Comparison of ENCODE assay signal across 25 cellular contexts in genomic region chr4:148288448-148288847, GRCh38.
DNase-seq lines count a peak whose midpoint lies in the region; ATAC-seq and TF ChIP-seq lines count a peak whose summit lies in the region.
"Had no signal": no experiment of that assay in that cellular context is flagged by ENCODE, and none has a peak within 500 bp of the region (broad histone marks: within the 10 kb centered on the region; RNA-seq: fewer than 3 reads in every experiment).

No MANE protein-coding gene starts in this region.

- DNase-seq in activated naive CD8-positive, alpha-beta T cell treated with anti-CD3 and anti-CD28 coated beads, Interleukin-2, amount 50 U/mL, for 24 hours = no peak
- no peak for DNase-seq in activated naive CD8-positive, alpha-beta T cell treated with anti-CD3 and anti-CD28 coated beads for 36 hours
- DNase-seq in astrocyte of the hippocampus (ENCODE audit: low read depth, low spot score) (peak; percentile 9), left ventricle myocardium superior (peak; percentile 86), thyroid gland (peak; percentile 60 to 68), NCI-H2227 (lab: John Stamatoyannopoulos, UW; ENCODE audit: unreplicated experiment) (no peak), chondrocyte (ENCODE audit: low spot score) (no peak)
- DNase-seq: activated CD4-positive, alpha-beta T cell treated with anti-CD3 and anti-CD28 coated beads, Interleukin-2, amount 10 ng/mL, durations not matched to agents 7 days and 5 days; activated naive CD4-positive, alpha-beta T cell treated with Interleukin-2 at 50 U/mL for 16 hours; amniotic stem cell; DMS79; GF-D8; H9; hippocampal formation; naive thymus-derived CD8-positive, alpha-beta T cell; NCI-H1105; NCI-H2081; occipital lobe; SHP77 treated with DMSO at 0.1 percent for 48 hours; stimulated activated CD4-positive, alpha-beta T cell treated with anti-CD3 and anti-CD28 coated beads, Interleukin-1b, Interleukin-23, amount 100 ng/mL, for 48 hours had no signal

- no peaks in the 10 kb centered on the region for H3K27me3 ChIP-seq in thyroid gland
- H3K27me3 ChIP-seq: tibial nerve had no signal

- no peaks in the 10 kb centered on the region for H3K36me3 ChIP-seq in thyroid gland
- H3K36me3 ChIP-seq: tibial nerve had no signal

- H3K4me3 ChIP-seq in thyroid gland (replicated peaks in 1 of 3) = no peak overlapping the region
- H3K4me3 ChIP-seq: smooth muscle cell, tibial nerve had no signal

- H3K9me3 Mint-ChIP-seq in activated naive CD8-positive, alpha-beta T cell treated with anti-CD3 and anti-CD28 coated beads, Interleukin-2, amount 50 U/mL, for 24 hours = no peaks in the 10 kb centered on the region
- H3K9me3 Mint-ChIP-seq in activated naive CD8-positive, alpha-beta T cell treated with anti-CD3 and anti-CD28 coated beads for 36 hours = no peaks in the 10 kb centered on the region
- no peaks in the 10 kb centered on the region for H3K9me3 Mint-ChIP-seq in chondrocyte (ENCODE audit: low read depth)
- H3K9me3 Mint-ChIP-seq: activated CD4-positive, alpha-beta T cell treated with anti-CD3 and anti-CD28 coated beads, Interleukin-2, amount 10 ng/mL, durations not matched to agents 7 days and 5 days; H9; IgD-negative memory B cell; mesothelial cell of epicardium; naive thymus-derived CD8-positive, alpha-beta T cell had no signal

- no peaks in the 10 kb centered on the region for H3K36me3 Mint-ChIP-seq in activated naive CD8-positive, alpha-beta T cell treated with anti-CD3 and anti-CD28 coated beads, Interleukin-2, amount 50 U/mL, for 24 hours (ENCODE audit: low read depth)
- no peaks in the 10 kb centered on the region for H3K36me3 Mint-ChIP-seq in activated naive CD8-positive, alpha-beta T cell treated with anti-CD3 and anti-CD28 coated beads for 36 hours
- no peaks in the 10 kb centered on the region for H3K36me3 Mint-ChIP-seq in chondrocyte (ENCODE audit: low read depth)
- H3K36me3 Mint-ChIP-seq: IgD-negative memory B cell; mesothelial cell of epicardium; naive thymus-derived CD8-positive, alpha-beta T cell had no signal

- TF ChIP-seq CTCF in thyroid gland (IDR thresholded peaks at IDR 0.05) (no peak), chondrocyte (IDR thresholded peaks at IDR 0.05) (no peak)

- no peaks in the 10 kb centered on the region for H3K27me3 Mint-ChIP-seq in activated naive CD8-positive, alpha-beta T cell treated with anti-CD3 and anti-CD28 coated beads, Interleukin-2, amount 50 U/mL, for 24 hours
- H3K27me3 Mint-ChIP-seq in activated naive CD8-positive, alpha-beta T cell treated with anti-CD3 and anti-CD28 coated beads for 36 hours = no peaks in the 10 kb centered on the region
- peaks cover 22% of the 10 kb centered on the region for H3K27me3 Mint-ChIP-seq in chondrocyte (ENCODE audit: low read depth)
- H3K27me3 Mint-ChIP-seq: activated CD4-positive, alpha-beta T cell treated with anti-CD3 and anti-CD28 coated beads, Interleukin-2, amount 10 ng/mL, durations not matched to agents 7 days and 5 days; IgD-negative memory B cell; naive thymus-derived CD8-positive, alpha-beta T cell had no signal

- no peak overlapping the region for H3K4me3 Mint-ChIP-seq in activated naive CD8-positive, alpha-beta T cell treated with anti-CD3 and anti-CD28 coated beads, Interleukin-2, amount 50 U/mL, for 24 hours
- no peak overlapping the region for H3K4me3 Mint-ChIP-seq in activated naive CD8-positive, alpha-beta T cell treated with anti-CD3 and anti-CD28 coated beads for 36 hours
- H3K4me3 Mint-ChIP-seq in chondrocyte (ENCODE audit: unreplicated experiment) = no peak overlapping the region
- H3K4me3 Mint-ChIP-seq: activated CD4-positive, alpha-beta T cell treated with anti-CD3 and anti-CD28 coated beads, Interleukin-2, amount 10 ng/mL, durations not matched to agents 7 days and 5 days; H9; IgD-negative memory B cell; mesothelial cell of epicardium; naive thymus-derived CD8-positive, alpha-beta T cell had no signal

- H3K9me3 ChIP-seq in thyroid gland = no peaks in the 10 kb centered on the region
- H3K9me3 ChIP-seq: tibial nerve had no signal

- intact Hi-C loops in left ventricle myocardium superior (cut with micrococcal nuclease) (loop anchor here (10.0 kb wide), 1 partner anchor 146 kb away; no protein-coding TSS in a partner anchor), thyroid gland (cut with DNase I) (no loop called here)

- no peak for TF ChIP-seq POLR2A in thyroid gland (IDR thresholded peaks at IDR 0.05)

- peaks cover 49% of the 10 kb centered on the region for H3K4me1 Mint-ChIP-seq in activated naive CD8-positive, alpha-beta T cell treated with anti-CD3 and anti-CD28 coated beads, Interleukin-2, amount 50 U/mL, for 24 hours
- H3K4me1 Mint-ChIP-seq in activated naive CD8-positive, alpha-beta T cell treated with anti-CD3 and anti-CD28 coated beads for 36 hours = peaks cover 39% of the 10 kb centered on the region
- H3K4me1 Mint-ChIP-seq in chondrocyte (ENCODE audit: low read depth) = no peaks in the 10 kb centered on the region
- H3K4me1 Mint-ChIP-seq: activated CD4-positive, alpha-beta T cell treated with anti-CD3 and anti-CD28 coated beads, Interleukin-2, amount 10 ng/mL, durations not matched to agents 7 days and 5 days had no signal

- ATAC-seq in activated naive CD8-positive, alpha-beta T cell treated with anti-CD3 and anti-CD28 coated beads, Interleukin-2, amount 50 U/mL, for 24 hours = peak; percentile 28
- ATAC-seq in left ventricle myocardium superior = peak; percentile 89
- ATAC-seq in GM18498 (IDR thresholded peaks at IDR 0.05; ENCODE audit: unreplicated experiment) = no peak
- ATAC-seq: naive thymus-derived CD8-positive, alpha-beta T cell had no signal

- 24 to 50% methylated on average over 3 of the region's 3 CpGs for WGBS in thyroid gland, 2 donors

- H3K27ac ChIP-seq in thyroid gland = no peak overlapping the region
- H3K27ac ChIP-seq: tibial nerve had no signal

- peaks cover 25 to 26% of the 10 kb centered on the region in 2 donors for H3K4me1 ChIP-seq in thyroid gland

- no peak overlapping the region for H3K27ac Mint-ChIP-seq in activated naive CD8-positive, alpha-beta T cell treated with anti-CD3 and anti-CD28 coated beads, Interleukin-2, amount 50 U/mL, for 24 hours
- no peak overlapping the region for H3K27ac Mint-ChIP-seq in activated naive CD8-positive, alpha-beta T cell treated with anti-CD3 and anti-CD28 coated beads for 36 hours
- no peak overlapping the region for H3K27ac Mint-ChIP-seq in chondrocyte (ENCODE audit: unreplicated experiment)
- H3K27ac Mint-ChIP-seq: activated CD4-positive, alpha-beta T cell treated with anti-CD3 and anti-CD28 coated beads, Interleukin-2, amount 10 ng/mL, durations not matched to agents 7 days and 5 days; H9; IgD-negative memory B cell; mesothelial cell of epicardium had no signal

Comparison
In these comparisons a context has a peak if more than half of its experiments do, and no peak if none do; other contexts are left out.
1. DNase-seq: peak in astrocyte of the hippocampus (single experiment), left ventricle myocardium superior (single experiment) and thyroid gland (2 of 2); none in activated naive CD8-positive, alpha-beta T cell treated with anti-CD3 and anti-CD28 coated beads, Interleukin-2, amount 50 U/mL, for 24 hours (single experiment), activated naive CD8-positive, alpha-beta T cell treated with anti-CD3 and anti-CD28 coated beads for 36 hours (single experiment), NCI-H2227 (single experiment) and chondrocyte (single experiment).